8 cellular contexts compared by ENCODE assay signal in genomic region chr3:114152519-114153151, GRCh38. TPM values are rescaled to one million over a fixed set of nuclear protein-coding genes. Genes with fewer than 3 reads are reported as not detected.
A peak's percentile ranks its signal among the peaks of the same experiment; 100 is the strongest.
DNase-seq lines count a peak whose midpoint lies in the region; ATAC-seq and TF ChIP-seq lines count a peak whose summit lies in the region.

No MANE protein-coding gene starts in this region.

- TF ChIP-seq CTCF in CD14-positive monocyte (IDR thresholded peaks at IDR 0.05) (peak; percentile 92), lower lobe of right lung (IDR thresholded peaks at IDR 0.05) (peak; percentile 94)

- ATAC-seq in GM19397 (IDR thresholded peaks at IDR 0.05; ENCODE audit: unreplicated experiment) (peak; percentile 81), HG03558 (IDR thresholded peaks at IDR 0.05; ENCODE audit: extremely low read depth, unreplicated experiment) (peak; percentile 76), lower lobe of right lung (peak; percentile 93 to 95)

- peaks cover 7% of the 10 kb centered on the region for H3K4me1 Mint-ChIP-seq in CD14-positive monocyte

- DNase-seq in CD14-positive monocyte (ENCODE audit: low spot score) (peak; percentile 54), NCI-H69 (lab: John Stamatoyannopoulos, UW) (peak; percentile 96), lower lobe of right lung (peak; percentile 78)
- DNase-seq in activated CD4-positive, alpha-beta T cell treated with anti-CD3 and anti-CD28 coated beads, Interleukin-2, amount 50 U/mL, for 4 hours, result peak; percentile 83 to 88
- DNase-seq in stimulated activated CD4-positive, alpha-beta T cell treated with anti-CD3 and anti-CD28 coated beads, TNF-alpha, amount 100 ng/mL, for 1 hour (ENCODE audit: low read depth in 3 of 3, low spot score in 1 of 3), result peak; percentile 51 to 79 (median 64)

- H3K9ac ChIP-seq in duodenal mucosa (ENCODE audit: low read depth in 1 of 2, low read length in 2 of 2), result peak overlapping the region; percentile 52 to 67

- H3K36me3 ChIP-seq in duodenal mucosa (ENCODE audit: control insufficient read depth in 1 of 2, insufficient read depth in 2 of 2, low read length in 2 of 2), result no peaks in the 10 kb centered on the region
- no peaks in the 10 kb centered on the region for H3K36me3 ChIP-seq in lower lobe of right lung

- H3K9me3 ChIP-seq in duodenal mucosa (ENCODE audit: control insufficient read depth in 1 of 2, low read length in 2 of 2) (no peaks in the 10 kb centered on the region), lower lobe of right lung (no peaks in the 10 kb centered on the region)

- no peak overlapping the region for H3K27ac ChIP-seq in duodenal mucosa (ENCODE audit: low read depth, low read length)
- H3K27ac ChIP-seq in lower lobe of right lung, result no peak overlapping the region

- peak overlapping the region in 1 of 7 donors; percentile 6 for H3K27ac Mint-ChIP-seq in CD14-positive monocyte

- no peaks in the 10 kb centered on the region for H3K27me3 ChIP-seq in duodenal mucosa (ENCODE audit: control insufficient read depth in 1 of 2, insufficient read depth in 2 of 2, low read length in 2 of 2)
- H3K27me3 ChIP-seq in lower lobe of right lung (ENCODE audit: low read depth), result no peaks in the 10 kb centered on the region

- H3K4me3 ChIP-seq in duodenal mucosa (ENCODE audit: low read depth in 1 of 2, low read length in 2 of 2) (peak overlapping the region; percentile 70 to 71), lower lobe of right lung (peak overlapping the region; percentile 60)

- H3K4me3 Mint-ChIP-seq in CD14-positive monocyte, result peak overlapping the region; percentile 79 to 83

- H3K36me3 Mint-ChIP-seq in CD14-positive monocyte, result no peaks in the 10 kb centered on the region

- intact Hi-C loops in CD14-positive monocyte (cut with micrococcal nuclease) (no loop called here), lower lobe of right lung (cut with DNase I) (no loop called here)

- H3K9me3 Mint-ChIP-seq in CD14-positive monocyte, result peaks cover 0 to 4% (median 0%) of the 10 kb centered on the region in 7 donors

- H3K27me3 Mint-ChIP-seq in CD14-positive monocyte (ENCODE audit: low read depth in 3 of 3), result peaks cover 3 to 9% (median 7%) of the 10 kb centered on the region in 3 donors

- peaks cover 5% of the 10 kb centered on the region in 2 donors for H3K4me1 ChIP-seq in duodenal mucosa (ENCODE audit: control insufficient read depth in 1 of 2, insufficient read depth in 2 of 2, low read length in 2 of 2)
- H3K4me1 ChIP-seq in lower lobe of right lung, result peaks cover 7% of the 10 kb centered on the region

RNA-seq across cellular contexts. Expression of gene DRD3, which starts 26.2 kb away (rescaled TPM):
- not detected for polyA plus RNA-seq in CD14-positive monocyte
- not detected for total RNA-seq in lower lobe of right lung
